In genomic region chr22:38782402-38783094, GRCh38 we compare ENCODE assay signal across 11 cellular contexts. TPM values are rescaled to one million over a fixed set of nuclear protein-coding genes. Genes with fewer than 3 reads are reported as not detected.
DNase-seq lines count a peak whose midpoint lies in the region; ATAC-seq and TF ChIP-seq lines count a peak whose summit lies in the region.
"Had no signal": no experiment of that assay in that cellular context is flagged by ENCODE, and none has a peak within 500 bp of the region (broad histone marks: within the 10 kb centered on the region; RNA-seq: fewer than 3 reads in every experiment).

No MANE protein-coding gene starts in this region.

- H2BK120ac ChIP-seq in neuronal stem cell (ENCODE audit: low read depth, low read length), result no peak overlapping the region

- H3K27me3 ChIP-seq in neuronal stem cell (ENCODE audit: control insufficient read depth in 3 of 3, insufficient read depth in 3 of 3, low read depth in 1 of 3, low read length in 3 of 3), result no peaks in the 10 kb centered on the region
- no peaks in the 10 kb centered on the region for H3K27me3 ChIP-seq in right lobe of liver
- H3K27me3 ChIP-seq in testis, result no peaks in the 10 kb centered on the region
- H3K27me3 ChIP-seq: MG63, thyroid gland had no signal

- H3K23ac ChIP-seq in neuronal stem cell (ENCODE audit: low read depth, low read length, poor library complexity), result peak overlapping the region; percentile 51

- ATAC-seq in right lobe of liver, result no peak
- no peak for ATAC-seq in GM19324 (IDR thresholded peaks at IDR 0.05; ENCODE audit: low FRiP score, unreplicated experiment)

- peak overlapping the region; percentile 21 for H3K14ac ChIP-seq in neuronal stem cell (ENCODE audit: low read length)

- H3K4me2 ChIP-seq in neuronal stem cell (ENCODE audit: insufficient read depth, low read length, poor library complexity, severe bottlenecking), result no peak overlapping the region

- no peak overlapping the region for H2BK15ac ChIP-seq in neuronal stem cell (ENCODE audit: low read length)

- no peak overlapping the region for H2AFZ ChIP-seq in neuronal stem cell (ENCODE audit: low read length)

- no peak overlapping the region for H2AK5ac ChIP-seq in neuronal stem cell (ENCODE audit: low read depth, low read length)

- H2BK12ac ChIP-seq in neuronal stem cell (ENCODE audit: low read length), result no peak overlapping the region

- TF ChIP-seq CTCF in GM13977 (IDR thresholded peaks at IDR 0.05; ENCODE audit: extremely low read depth, insufficient read depth, missing control alignments) (no peak), choroid plexus epithelial cell (conservative IDR thresholded peaks at IDR 0.05; ENCODE audit: low read depth, low read length) (no peak), right lobe of liver (IDR thresholded peaks at IDR 0.05) (no peak), testis (IDR thresholded peaks at IDR 0.05) (no peak)

- no peak overlapping the region for H4K91ac ChIP-seq in neuronal stem cell (ENCODE audit: low read depth, low read length, poor library complexity)

- no peak overlapping the region for H3K4ac ChIP-seq in neuronal stem cell (ENCODE audit: low read length)

- TF ChIP-seq POLR2A in right lobe of liver (IDR thresholded peaks at IDR 0.05) (no peak), testis (IDR thresholded peaks at IDR 0.05) (no peak)

- H3K27ac ChIP-seq in neuronal stem cell (replicated peaks; ENCODE audit: low read length), result no peak overlapping the region
- no peak overlapping the region for H3K27ac ChIP-seq in right lobe of liver
- H3K27ac ChIP-seq in testis, result no peak overlapping the region
- H3K27ac ChIP-seq: thyroid gland had no signal

- H2BK5ac ChIP-seq in neuronal stem cell (ENCODE audit: low read length), result no peak overlapping the region

- H3K36me3 ChIP-seq in neuronal stem cell (replicated peaks in 1 of 2; ENCODE audit: control insufficient read depth in 2 of 2, insufficient read depth in 2 of 2, low read length in 2 of 2) (peaks cover 5 to 18% of the 10 kb centered on the region in 2 donors), right lobe of liver (no peaks in the 10 kb centered on the region), testis (ENCODE audit: low read depth, missing control alignments) (no peaks in the 10 kb centered on the region)
- H3K36me3 ChIP-seq: MG63 had no signal

- no CpG with 5 or more reads among the region's 13 CpGs for WGBS in neuronal stem cell (ENCODE audit: extremely low coverage in 2 of 2, insufficient read length in 2 of 2, insufficient replicate concordance in 1 of 2), 2 donors
- 69% methylated on average over 12 of the region's 13 CpGs for WGBS in right lobe of liver (ENCODE audit: insufficient coverage, low coverage, low lambda C conversion rate, missing lambda C conversion rate)
- 66 to 78% methylated on average over 11 to 13 of the region's 13 CpGs for WGBS in testis, 2 donors

- DNase-seq in GM13977 (ENCODE audit: low spot score) (peak; percentile 15), NOMO-1 treated with DMSO at 0.1 percent for 48 hours (lab: John Stamatoyannopoulos, UW; ENCODE audit: unreplicated experiment) (peak; percentile 31), choroid plexus epithelial cell (ENCODE audit: low read depth) (peak; percentile 30), neuronal stem cell (ENCODE audit: low spot score) (no peak), right lobe of liver (no peak), testis (no peak)
- no peak for DNase-seq in activated CD8-positive, alpha-beta memory T cell treated with anti-CD3 and anti-CD28 coated beads, Interleukin-2, amount 50 U/mL, for 48 hours
- DNase-seq: MG63; stimulated activated CD4-positive, alpha-beta T cell treated with anti-CD3 and anti-CD28 coated beads, Interleukin-2, amount 100 ng/mL, for 24 hours; thyroid gland had no signal

- H3K4me3 ChIP-seq in choroid plexus epithelial cell (ENCODE audit: low read depth, low read length) (no peak overlapping the region), neuronal stem cell (ENCODE audit: low read length in 2 of 2) (no peak overlapping the region), right lobe of liver (no peak overlapping the region), testis (no peak overlapping the region)
- H3K4me3 ChIP-seq: MG63, thyroid gland had no signal

- in situ Hi-C loops in GM13977 (cut with MboI; ENCODE audit: low pct_unique_long_range_greater_than_20kb, low sequenced_read_pairs, unreplicated experiment), result no loop called here

- no peak overlapping the region for H3K18ac ChIP-seq in neuronal stem cell (ENCODE audit: low read length)

- peaks cover 1% of the 10 kb centered on the region for H3K79me1 ChIP-seq in neuronal stem cell (ENCODE audit: low read depth, low read length)

- H4K8ac ChIP-seq in neuronal stem cell (ENCODE audit: low read depth, low read length), result no peak overlapping the region

- H3K9ac ChIP-seq in neuronal stem cell (ENCODE audit: low read depth, low read length, poor library complexity), result peak overlapping the region; percentile 70

- H3K9me3 ChIP-seq in neuronal stem cell (replicated peaks in 1 of 2; ENCODE audit: control insufficient read depth in 2 of 2, insufficient read depth in 1 of 2, low read depth in 1 of 2, low read length in 2 of 2) (no peaks in the 10 kb centered on the region), right lobe of liver (no peaks in the 10 kb centered on the region), testis (no peaks in the 10 kb centered on the region)
- H3K9me3 ChIP-seq: MG63, thyroid gland had no signal

- H3K4me1 ChIP-seq in neuronal stem cell (ENCODE audit: control insufficient read depth in 2 of 2, insufficient read depth in 1 of 2, low read depth in 1 of 2, low read length in 2 of 2) (no peaks in the 10 kb centered on the region), right lobe of liver (no peaks in the 10 kb centered on the region), testis (peaks cover 25% of the 10 kb centered on the region)

- intact Hi-C loops in right lobe of liver (cut with DNase I), result no loop called here
- intact Hi-C loops in testis (cut with DNase I; ENCODE audit: low total_unique reads), result no loop called here

RNA-seq across cellular contexts. Expression of gene DNAL4, which starts 11.4 kb away (rescaled TPM):
- polyA plus RNA-seq in neuronal stem cell (2013, experiment 1 of 2), result 23.4 TPM
- 22.3 TPM for polyA plus RNA-seq in neuronal stem cell (2013, experiment 2 of 2)
- total RNA-seq in right lobe of liver (1 to 10 TPM; 2.0 to 6.2 (median 5.1) TPM), testis (10 to 100 TPM; 54.4 to 76.8 TPM)
- 107 TPM for polyA plus RNA-seq in testis (ENCODE audit: insufficient read depth, low read depth, low replicate concordance)

RNA-seq across cellular contexts. Expression of gene SUN2, which starts 26.8 kb away (rescaled TPM):
- polyA plus RNA-seq in neuronal stem cell (2013, experiment 1 of 2), result 19.4 TPM
- 19.4 TPM for polyA plus RNA-seq in neuronal stem cell (2013, experiment 2 of 2)
- total RNA-seq in right lobe of liver (100 to 1,000 TPM; 104 to 174 (median 144) TPM), testis (100 to 1,000 TPM; 295 to 331 TPM)
- polyA plus RNA-seq in testis (ENCODE audit: insufficient read depth, low read depth, low replicate concordance), result 90.8 TPM

Comparison
In these comparisons a context has a peak if more than half of its experiments do, and no peak if none do; other contexts are left out.
1. DNase-seq: peak in GM13977 (single experiment), NOMO-1 treated with DMSO at 0.1 percent for 48 hours (single experiment) and choroid plexus epithelial cell (single experiment); none in neuronal stem cell (single experiment), activated CD8-positive, alpha-beta memory T cell treated with anti-CD3 and anti-CD28 coated beads, Interleukin-2, amount 50 U/mL, for 48 hours (single experiment), right lobe of liver (0 of 3) and testis (single experiment).
2. RNA of gene DNAL4, which starts 11.4 kb away (total RNA-seq): 54.4 to 76.8 TPM in testis; 2.0 to 6.2 TPM in right lobe of liver; every median in the first group is over 4 times any median in the second.